In genomic region chr9:113150670-113151591, GRCh38 we compare ENCODE assay signal across 1 cellular context.
TF ChIP-seq lines count a peak whose summit lies in the region.

TSS of gene SLC31A2 (plus strand) at chr9:113151007. CDS start at chr9:113151075, 68 bp downstream.

TF ChIP-seq in K562, 482 proteins besides CTCF, POLR2A, EP300 and RAD21 (continued from another document and continues in another):
- no peak for TF ChIP-seq ZNF592 (IDR thresholded peaks at IDR 0.05)
- 0 out of 2 replicates have a peak, but pooled peaks have one; percentile 14 for TF ChIP-seq RREB1 (CRISPR knock-in tag; IDR thresholded peaks at IDR 0.05)
- no peak for TF ChIP-seq ZBTB40 (IDR thresholded peaks at IDR 0.05)
- no peak for TF ChIP-seq ZBTB40 (CRISPR knock-in tag; IDR thresholded peaks at IDR 0.05)
- no peak for TF ChIP-seq ZNF277 (CRISPR knock-in tag; IDR thresholded peaks at IDR 0.05; ENCODE audit: borderline replicate concordance)
- no peak for TF ChIP-seq RNF2 (IDR thresholded peaks at IDR 0.05)
- no peak for TF ChIP-seq HEY1 (CRISPR knock-in tag; IDR thresholded peaks at IDR 0.05; ENCODE audit: borderline replicate concordance)
- TF ChIP-seq RFX5 (IDR thresholded peaks at IDR 0.05; ENCODE audit: low read depth, low read length): no peak
- TF ChIP-seq FIP1L1 (IDR thresholded peaks at IDR 0.05; ENCODE audit: low read depth, low read length, poor library complexity, severe bottlenecking): peak; percentile 73
- peak; percentile 93 for TF ChIP-seq RAD51 (IDR thresholded peaks at IDR 0.05; ENCODE audit: borderline replicate concordance, low read depth)
- peak; percentile 86 for TF ChIP-seq CREM (IDR thresholded peaks at IDR 0.05; ENCODE audit: low read depth)
- TF ChIP-seq HMBOX1 (IDR thresholded peaks at IDR 0.05): no peak
- no peak for TF ChIP-seq BCLAF1 (IDR thresholded peaks at IDR 0.05; ENCODE audit: borderline replicate concordance in 1 of 2, control insufficient read depth in 1 of 2, low read depth in 2 of 2, low read length in 1 of 2)
- TF ChIP-seq NONO (IDR thresholded peaks at IDR 0.05; ENCODE audit: low read depth in 2 of 2, low read length in 1 of 2): peak; percentile 37 to 56; a peak in 1 of 4 replicates
